ENCODE assay signal across 8 cellular contexts in the genomic region with DNA sequence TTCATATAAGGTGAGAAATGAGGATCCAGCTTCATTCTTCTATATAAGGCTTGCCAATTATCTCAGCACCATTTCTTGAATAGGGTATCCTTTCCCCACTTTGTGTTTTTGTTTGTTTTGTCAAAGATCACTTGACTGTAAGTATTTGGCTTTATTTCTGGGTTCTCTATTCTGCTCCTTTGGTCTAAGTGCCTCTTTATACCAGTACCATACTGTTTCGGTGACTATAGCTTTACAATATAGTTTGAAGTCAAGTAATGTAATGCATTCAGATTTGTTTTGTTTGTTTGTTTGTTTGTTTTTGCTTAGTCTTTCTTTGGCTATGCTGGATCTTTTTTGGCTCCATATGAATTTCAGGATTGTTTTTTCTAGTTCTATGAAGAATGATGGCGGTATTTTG.
"Had no signal": no experiment of that assay in that cellular context is flagged by ENCODE, and none has a peak within 500 bp of the region (broad histone marks: within the 10 kb centered on the region; RNA-seq: fewer than 3 reads in every experiment).

No MANE protein-coding gene starts in this region.

- FAIRE-seq: HepG2, HTR-8/SVneo had no signal

- ATAC-seq: HepG2 had no signal

- DNase-seq: IMR-90, Karpas-422, KBM-7, KG1 had no signal

- H3K4me2 ChIP-seq: KMS-11 had no signal

- H3K9ac ChIP-seq: KMS-11 had no signal

- H3K27ac ChIP-seq: HL-60, KMS-11 had no signal
